8 cellular contexts compared by ENCODE assay signal in the genomic region with DNA sequence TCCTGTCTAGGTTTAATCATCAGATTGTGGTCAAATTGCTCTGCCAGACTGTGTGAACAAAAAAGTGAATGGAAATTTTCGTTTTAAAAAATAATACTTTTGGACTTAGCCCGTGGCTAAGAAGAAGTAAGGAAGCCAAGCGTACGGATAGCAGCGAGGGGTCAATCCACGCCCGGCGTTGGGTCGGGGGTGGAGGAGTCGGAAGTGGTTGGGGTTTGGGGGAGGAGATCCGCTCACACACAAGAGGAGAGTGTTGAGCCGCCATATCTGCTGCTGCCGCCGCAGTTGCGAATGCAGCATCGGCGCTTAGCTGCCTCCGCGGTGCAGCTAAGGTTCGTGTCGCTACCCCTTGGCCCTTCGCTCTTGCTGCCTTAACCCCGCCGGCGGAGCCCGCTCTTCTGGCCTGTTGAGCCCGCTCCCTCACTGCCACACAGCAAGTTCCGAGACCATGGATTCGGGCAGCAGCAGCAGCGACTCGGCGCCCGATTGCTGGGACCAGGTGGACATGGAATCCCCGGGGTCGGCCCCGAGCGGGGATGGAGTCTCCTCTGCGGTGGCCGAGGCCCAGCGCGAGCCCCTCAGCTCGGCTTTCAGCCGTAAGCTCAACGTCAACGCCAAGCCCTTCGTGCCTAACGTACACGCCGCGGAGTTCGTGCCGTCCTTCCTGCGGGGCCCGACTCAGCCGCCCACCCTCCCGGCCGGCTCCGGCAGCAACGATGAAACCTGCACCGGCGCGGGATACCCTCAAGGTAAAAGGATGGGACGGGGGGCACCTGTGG. TPM values are rescaled to one million over a fixed set of nuclear protein-coding genes. Genes with fewer than 3 reads are reported as not detected.
DNase-seq lines count a peak whose midpoint lies in the region; ATAC-seq and TF ChIP-seq lines count a peak whose summit lies in the region.

A gene (plus strand): TSS at position 264 of the 779 bp plus-strand sequence. CDS start 185 bp downstream, at position 449.

- no peaks in the 10 kb centered on the region for H4K20me1 ChIP-seq in hepatocyte (ENCODE audit: insufficient read depth, poor library complexity, severe bottlenecking)

- H3K4me1 ChIP-seq in hepatocyte (ENCODE audit: insufficient read depth) = no peaks in the 10 kb centered on the region

- peak; percentile 96 for ATAC-seq in GM19455 (IDR thresholded peaks at IDR 0.05; ENCODE audit: unreplicated experiment)
- peak; percentile 98 for ATAC-seq in SK-N-SH treated with all-trans-retinoic acid at 6 μM for 48 hours

- TF ChIP-seq CTCF in HL-60 (IDR thresholded peaks at IDR 0.05; ENCODE audit: insufficient read depth, low read length) (no peak), hepatocyte (IDR thresholded peaks at IDR 0.05; ENCODE audit: poor library complexity) (no peak)

- H3K9me3 ChIP-seq in hepatocyte (ENCODE audit: low read depth) = no peaks in the 10 kb centered on the region

- H2AFZ ChIP-seq in hepatocyte = peak within 1 kb of the TSS; percentile 90

- no peaks in the 10 kb centered on the region for H3K36me3 ChIP-seq in hepatocyte (replicated peaks; ENCODE audit: insufficient read depth, low read depth)

- peaks cover 26% of the 10 kb centered on the region for H3K79me2 ChIP-seq in hepatocyte

- 48% methylated on average over 61 of the region's 63 CpGs for WGBS in hepatocyte (ENCODE audit: low lambda C conversion rate, missing lambda C conversion rate)

- H3K27me3 ChIP-seq in HL-60 (ENCODE audit: insufficient read depth, poor library complexity, severe bottlenecking) (no peaks in the 10 kb centered on the region), hepatocyte (peaks cover 5% of the 10 kb centered on the region)

- H3K4me3 ChIP-seq in HL-60 (replicated peaks; ENCODE audit: insufficient read depth, low read length) = peak within 1 kb of the TSS; percentile 52
- H3K4me3 ChIP-seq in hepatocyte = peak within 1 kb of the TSS; percentile 53

- DNase-seq in CMK (ENCODE audit: low read depth) (peak; percentile 83), HL-60 (ENCODE audit: low read depth in 1 of 2, low spot score in 1 of 2) (peak; percentile 40 to 67), hepatocyte (ENCODE audit: low spot score) (peak; percentile 73), retina (peak; percentile 78), cortex of kidney (lab: John Stamatoyannopoulos, UW) (no peak)

- no peaks in the 10 kb centered on the region for H3K9me2 ChIP-seq in hepatocyte (replicated peaks; ENCODE audit: insufficient read depth)

- H3K27ac ChIP-seq in HL-60 (replicated peaks) (peak within 1 kb of the TSS; percentile 53), angular gyrus (ENCODE audit: low read depth, low read length) (peak within 1 kb of the TSS; percentile 35), hepatocyte (peak within 1 kb of the TSS; percentile 71)

- peak within 1 kb of the TSS; percentile 75 for H3K4me2 ChIP-seq in hepatocyte

TF ChIP-seq in SK-N-SH treated with all-trans-retinoic acid at 6 μM for 48 hours, 23 proteins besides CTCF, POLR2A, EP300 and RAD21:
- TF ChIP-seq, protein P1, sequence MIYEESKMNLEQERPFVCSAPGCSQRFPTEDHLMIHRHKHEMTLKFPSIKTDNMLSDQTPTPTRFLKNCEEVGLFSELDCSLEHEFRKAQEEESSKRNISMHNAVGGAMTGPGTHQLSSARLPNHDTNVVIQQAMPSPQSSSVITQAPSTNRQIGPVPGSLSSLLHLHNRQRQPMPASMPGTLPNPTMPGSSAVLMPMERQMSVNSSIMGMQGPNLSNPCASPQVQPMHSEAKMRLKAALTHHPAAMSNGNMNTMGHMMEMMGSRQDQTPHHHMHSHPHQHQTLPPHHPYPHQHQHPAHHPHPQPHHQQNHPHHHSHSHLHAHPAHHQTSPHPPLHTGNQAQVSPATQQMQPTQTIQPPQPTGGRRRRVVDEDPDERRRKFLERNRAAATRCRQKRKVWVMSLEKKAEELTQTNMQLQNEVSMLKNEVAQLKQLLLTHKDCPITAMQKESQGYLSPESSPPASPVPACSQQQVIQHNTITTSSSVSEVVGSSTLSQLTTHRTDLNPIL (CRISPR knock-in tag; IDR thresholded peaks at IDR 0.05; ENCODE audit: low read depth) = no peak
- TF ChIP-seq ZNF565 (CRISPR knock-in tag; conservative IDR thresholded peaks at IDR 0.05; ENCODE audit: low read depth) (no peak), ARNTL (CRISPR knock-in tag; IDR thresholded peaks at IDR 0.05; ENCODE audit: borderline replicate concordance, low read depth) (no peak), ZFP3 (CRISPR knock-in tag; IDR thresholded peaks at IDR 0.05) (no peak), ESRRG (CRISPR knock-in tag; IDR thresholded peaks at IDR 0.05) (no peak), CSDC2 (CRISPR knock-in tag; IDR thresholded peaks at IDR 0.05) (no peak), ZFP30 (CRISPR knock-in tag; IDR thresholded peaks at IDR 0.05) (no peak), SNAI2 (CRISPR knock-in tag; IDR thresholded peaks at IDR 0.05) (no peak), ISL1 (CRISPR knock-in tag; IDR thresholded peaks at IDR 0.05) (no peak), TOX (CRISPR knock-in tag; IDR thresholded peaks at IDR 0.05; ENCODE audit: borderline replicate concordance) (no peak), RARB (CRISPR knock-in tag; IDR thresholded peaks at IDR 0.05) (no peak), BACH2 (CRISPR knock-in tag; IDR thresholded peaks at IDR 0.05; ENCODE audit: borderline replicate concordance) (no peak)
TF ChIP-seq in SK-N-SH treated with all-trans-retinoic acid at 6 μM for 48 hours: peak in this region for 0.

RNA-seq across cellular contexts. Expression of the gene that starts here (rescaled TPM):
- 14.3 and 16.1 TPM in 2 replicates for total RNA-seq in hepatocyte
- 11.9 and 15.8 TPM in 2 replicates for polyA plus RNA-seq in hepatocyte
